Comparison of ENCODE assay signal across 20 cellular contexts in the genomic region with DNA sequence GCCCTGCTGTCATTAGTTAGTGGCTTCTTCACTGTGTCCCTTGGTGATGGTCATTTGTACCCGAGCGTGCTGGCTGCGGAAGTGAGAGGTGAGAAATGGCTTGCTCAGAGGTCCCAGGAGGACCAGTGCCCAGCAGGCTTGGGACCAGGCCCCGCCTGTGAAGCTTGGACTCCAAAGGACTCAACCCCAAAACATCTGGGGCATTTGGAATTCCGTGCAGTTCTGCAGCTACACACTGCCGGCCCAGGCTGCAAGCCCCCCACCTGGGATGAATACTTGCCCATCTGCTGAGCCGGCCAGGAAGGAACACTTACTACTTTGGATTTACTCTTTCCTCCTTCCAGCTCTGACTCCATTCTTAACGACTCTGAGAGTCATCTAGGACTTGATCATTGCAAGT. TPM values are rescaled to one million over a fixed set of nuclear protein-coding genes. Genes with fewer than 3 reads are reported as not detected.
A peak's percentile ranks its signal among the peaks of the same experiment; 100 is the strongest.
DNase-seq lines count a peak whose midpoint lies in the region; ATAC-seq, FAIRE-seq and TF ChIP-seq lines count a peak whose summit lies in the region.
"Had no signal": no experiment of that assay in that cellular context is flagged by ENCODE, and none has a peak within 500 bp of the region (broad histone marks: within the 10 kb centered on the region; RNA-seq: fewer than 3 reads in every experiment).

No MANE protein-coding gene starts in this region.

- H3K9me3 ChIP-seq in HepG2 (ENCODE audit: low read length) (no peaks in the 10 kb centered on the region), right lobe of liver (no peaks in the 10 kb centered on the region), neuronal stem cell (replicated peaks in 1 of 2; ENCODE audit: control insufficient read depth in 2 of 2, insufficient read depth in 1 of 2, low read depth in 1 of 2, low read length in 2 of 2) (no peaks in the 10 kb centered on the region)
- H3K9me3 ChIP-seq: HAP-1 had no signal

- no peaks in the 10 kb centered on the region for H3K9me3 Mint-ChIP-seq in mesothelial cell of epicardium
- H3K9me3 Mint-ChIP-seq: CD4-positive, alpha-beta memory T cell; GM23338; HFFc6 had no signal

- CTCF ChIA-PET in HepG2 (lab: Yijun Ruan, JAX; ENCODE audit: low intra/inter-chr PET ratio, low total read pairs): no interaction called here

- H3K27me3 ChIP-seq in HepG2 (ENCODE audit: control insufficient read depth in 1 of 2, insufficient read depth in 2 of 2, low read length in 2 of 2) (peaks cover 3 to 42% of the 10 kb centered on the region in 2 experiments; a peak in 3 of 5 replicates), right lobe of liver (no peaks in the 10 kb centered on the region), neuronal stem cell (ENCODE audit: control insufficient read depth in 3 of 3, insufficient read depth in 3 of 3, low read depth in 1 of 3, low read length in 3 of 3) (no peaks in the 10 kb centered on the region)

- H3K9ac ChIP-seq in HepG2 (ENCODE audit: insufficient read depth, low read depth, low read length) (no peak overlapping the region), neuronal stem cell (ENCODE audit: low read depth, low read length, poor library complexity) (peak overlapping the region; percentile 68)

- H2BK12ac ChIP-seq in neuronal stem cell (ENCODE audit: low read length): no peak overlapping the region

- H3K14ac ChIP-seq in neuronal stem cell (ENCODE audit: low read length): no peak overlapping the region

- H4K20me1 ChIP-seq in HepG2 (ENCODE audit: insufficient read depth, low read length): no peaks in the 10 kb centered on the region

- TF ChIP-seq CTCF in HepG2 (CRISPR knock-in tag; IDR thresholded peaks at IDR 0.05): no peak
- no peak for TF ChIP-seq CTCF in right lobe of liver (IDR thresholded peaks at IDR 0.05)
- no peak for TF ChIP-seq CTCF in mesothelial cell of epicardium (IDR thresholded peaks at IDR 0.05; ENCODE audit: unreplicated experiment)

- DNase-seq in HepG2 (ENCODE audit: low spot score) (no peak), right lobe of liver (no peak), left lobe of liver (ENCODE audit: low spot score) (peak; percentile 40), neuronal stem cell (ENCODE audit: low spot score) (no peak), mesothelial cell of epicardium (ENCODE audit: low spot score in 2 of 2, unreplicated experiment in 2 of 2) (no peak)
- DNase-seq: C1 segment of cervical spinal cord; Calu3; CD4-positive, alpha-beta memory T cell; COR-L47; DMS53; DMS79 treated with DMSO at 0.1 percent for 48 hours; GF-D8; HFFc6 had no signal

- H3K27me3 Mint-ChIP-seq in mesothelial cell of epicardium (ENCODE audit: low read depth): no peaks in the 10 kb centered on the region

- no peak overlapping the region for H3K27ac Mint-ChIP-seq in mesothelial cell of epicardium
- H3K27ac Mint-ChIP-seq: GM23338, HFFc6 had no signal

- H3K79me2 ChIP-seq in HepG2 (ENCODE audit: insufficient read depth, low read length): no peaks in the 10 kb centered on the region

- H2AFZ ChIP-seq in HepG2 (ENCODE audit: low read length): no peak overlapping the region
- no peak overlapping the region for H2AFZ ChIP-seq in neuronal stem cell (ENCODE audit: low read length)
- H2AFZ ChIP-seq: GM23338 had no signal

- BruUV-seq in HepG2 (replicated peaks; lab: Mats Ljungman, UMichigan): no TSS peak

- H3K36me3 Mint-ChIP-seq in mesothelial cell of epicardium: peaks cover 5% of the 10 kb centered on the region
- H3K36me3 Mint-ChIP-seq: CD4-positive, alpha-beta memory T cell had no signal

- H2BK5ac ChIP-seq in neuronal stem cell (ENCODE audit: low read length): no peak overlapping the region

- WGBS in HepG2 (ENCODE audit: low lambda C conversion rate): 47% methylated on average over 5 of the region's 8 CpGs
- 89% methylated on average over 7 of the region's 8 CpGs for WGBS in right lobe of liver (ENCODE audit: insufficient coverage, low coverage, low lambda C conversion rate, missing lambda C conversion rate)
- WGBS in neuronal stem cell (ENCODE audit: extremely low coverage in 2 of 2, insufficient read length in 2 of 2, insufficient replicate concordance in 1 of 2), 2 donors: no CpG with 5 or more reads among the region's 8 CpGs

- intact Hi-C loops in HepG2 (cut with micrococcal nuclease; ENCODE audit: unreplicated experiment): no loop called here
- intact Hi-C loops in right lobe of liver (cut with DNase I): no loop called here

- no peak overlapping the region for H2BK120ac ChIP-seq in neuronal stem cell (ENCODE audit: low read depth, low read length)

- no peak overlapping the region for H3K23ac ChIP-seq in neuronal stem cell (ENCODE audit: low read depth, low read length, poor library complexity)

- peaks cover 16% of the 10 kb centered on the region for H3K4me1 Mint-ChIP-seq in mesothelial cell of epicardium

- TF ChIP-seq EP300 in HepG2 (IDR thresholded peaks at IDR 0.05; ENCODE audit: low read depth in 2 of 2, low read length in 2 of 2): no peak
- TF ChIP-seq EP300 in HepG2 (CRISPR knock-in tag; IDR thresholded peaks at IDR 0.05; ENCODE audit: borderline replicate concordance): no peak

- H3K4me2 ChIP-seq in HepG2 (ENCODE audit: low read depth, low read length) (peak overlapping the region; percentile 46; the same call in 1 of the 2 replicates), neuronal stem cell (ENCODE audit: insufficient read depth, low read length, poor library complexity, severe bottlenecking) (no peak overlapping the region)
- H3K4me2 ChIP-seq: GM23338 had no signal

- H3K4me1 ChIP-seq in HepG2 (ENCODE audit: insufficient read depth, low read length): peaks cover 45% of the 10 kb centered on the region
- H3K4me1 ChIP-seq in right lobe of liver: peaks cover 0 to 15% (median 10%) of the 10 kb centered on the region in 4 donors
- H3K4me1 ChIP-seq in neuronal stem cell (ENCODE audit: control insufficient read depth in 2 of 2, insufficient read depth in 1 of 2, low read depth in 1 of 2, low read length in 2 of 2): no peaks in the 10 kb centered on the region

- H3K4me3 Mint-ChIP-seq in mesothelial cell of epicardium: no peak overlapping the region
- H3K4me3 Mint-ChIP-seq: CD4-positive, alpha-beta memory T cell; GM23338; HFFc6 had no signal

- TF ChIP-seq RAD21 in HepG2 (CRISPR knock-in tag; IDR thresholded peaks at IDR 0.05): no peak

- no peak overlapping the region for H3K4ac ChIP-seq in neuronal stem cell (ENCODE audit: low read length)

- in situ Hi-C loops in HepG2 (cut with HindIII; ENCODE audit: extremely low pct_ligation_motif_present, low pct_unique_long_range_greater_than_20kb): no loop called here

- no peak overlapping the region for H4K8ac ChIP-seq in neuronal stem cell (ENCODE audit: low read depth, low read length)

- no peak overlapping the region for H3K18ac ChIP-seq in neuronal stem cell (ENCODE audit: low read length)

- no peak for FAIRE-seq in HepG2 (lab: Jason Lieb, UNC)
- FAIRE-seq: GM12891, GM18507, H54 had no signal

- ATAC-seq in HepG2: no peak
- ATAC-seq in right lobe of liver: no peak
- ATAC-seq in left lobe of liver: no peak
- no peak for ATAC-seq in activated CD4-positive, CD25-positive, alpha-beta regulatory T cell treated with anti-CD3 and anti-CD28 coated beads, Interleukin-2, amount 50 U/mL, for 24 hours
- ATAC-seq: GM23338 had no signal

- no peak overlapping the region for H3K27ac ChIP-seq in HepG2 (ENCODE audit: extremely low read length, insufficient read depth, low read length)
- H3K27ac ChIP-seq in right lobe of liver: no peak overlapping the region
- H3K27ac ChIP-seq in neuronal stem cell (replicated peaks; ENCODE audit: low read length): no peak overlapping the region

- H2BK15ac ChIP-seq in neuronal stem cell (ENCODE audit: low read length): no peak overlapping the region

- no peaks in the 10 kb centered on the region for H3K79me1 ChIP-seq in neuronal stem cell (ENCODE audit: low read depth, low read length)

- TF ChIP-seq POLR2A in HepG2 (IDR thresholded peaks at IDR 0.05; ENCODE audit: insufficient read depth in 1 of 2, low read depth in 2 of 2, low read length in 2 of 2) (no peak), right lobe of liver (IDR thresholded peaks at IDR 0.05) (no peak)

- peak overlapping the region; percentile 30 for H2AK5ac ChIP-seq in neuronal stem cell (ENCODE audit: low read depth, low read length)

- H4K91ac ChIP-seq in neuronal stem cell (ENCODE audit: low read depth, low read length, poor library complexity): no peak overlapping the region

- POLR2A ChIA-PET in HepG2 (lab: Yijun Ruan, JAX): interaction anchor here (0.5 kb wide), 1 partner anchor 125 kb away, joined by 3 read pairs; no protein-coding TSS in a partner anchor

- H3K4me3 ChIP-seq in HepG2 (replicated peaks in 1 of 3; ENCODE audit: insufficient read depth in 1 of 3, low read depth in 2 of 3, low read length in 3 of 3) (no peak overlapping the region), right lobe of liver (no peak overlapping the region), neuronal stem cell (ENCODE audit: low read length in 2 of 2) (no peak overlapping the region)
- H3K4me3 ChIP-seq: GM23338, HAP-1 had no signal

- H3K36me3 ChIP-seq in HepG2 (replicated peaks in 1 of 2; ENCODE audit: control insufficient read depth in 1 of 2, insufficient read depth in 2 of 2, low read length in 2 of 2) (no peaks in the 10 kb centered on the region), right lobe of liver (peaks cover 0 to 47% (median 23%) of the 10 kb centered on the region in 4 donors), neuronal stem cell (replicated peaks in 1 of 2; ENCODE audit: control insufficient read depth in 2 of 2, insufficient read depth in 2 of 2, low read length in 2 of 2) (no peaks in the 10 kb centered on the region)

RNA-seq across cellular contexts. Expression of a gene that starts 18.0 kb away (rescaled TPM):
- total RNA-seq in HepG2 (2016; rRNA removed; fragmentation: Illumina TruSeq; extraction: Trizol): not detected in 2 replicates
- not detected in 2 replicates for total RNA-seq in HepG2 (2016; cell fraction: cytosol; rRNA removed; fragmentation: Illumina TruSeq; extraction: Trizol; ENCODE audit: low read depth)
- total RNA-seq in HepG2 (2016; cell fraction: insoluble cytoplasmic fraction; rRNA removed; fragmentation: Illumina TruSeq; extraction: Trizol): 0.13 TPM in 1 of 2 replicates, not detected in the other
- not detected in 2 replicates for total RNA-seq in HepG2 (2016; cell fraction: membrane; rRNA removed; fragmentation: Illumina TruSeq; extraction: Trizol)
- total RNA-seq in HepG2 (2016; cell fraction: nucleus; rRNA removed; fragmentation: Illumina TruSeq; extraction: Trizol): not detected in 2 replicates
- not detected in 2 replicates for polyA plus RNA-seq in HepG2 (2011; rRNA removed)
- polyA plus RNA-seq in HepG2 (2011; cell fraction: cytosol; rRNA removed): not detected in 2 replicates
- polyA plus RNA-seq in HepG2 (2011; cell fraction: nucleus; rRNA removed): not detected in 2 replicates
- polyA plus RNA-seq in HepG2 (2012): not detected in 2 replicates
- polyA plus RNA-seq in HepG2 (2016; cell fraction: cytosol; fragmentation: Illumina TruSeq; extraction: Trizol; ENCODE audit: low read depth): not detected in 2 replicates
- not detected in 2 replicates for polyA plus RNA-seq in HepG2 (2016; cell fraction: insoluble cytoplasmic fraction; fragmentation: Illumina TruSeq; extraction: Trizol; ENCODE audit: low read depth)
- not detected in 2 replicates for polyA plus RNA-seq in HepG2 (2016; cell fraction: membrane; fragmentation: Illumina TruSeq; extraction: Trizol; ENCODE audit: low read depth)
- not detected in 2 replicates for polyA plus RNA-seq in HepG2 (2016; cell fraction: nucleus; fragmentation: Illumina TruSeq; extraction: Trizol; ENCODE audit: insufficient read depth, low read depth)
- polyA minus RNA-seq in HepG2 (2011; rRNA and poly(A)+ RNA removed; ENCODE audit: low replicate concordance): 2.3 TPM in 1 of 2 replicates, not detected in the other
- not detected in 2 replicates for polyA minus RNA-seq in HepG2 (2011; cell fraction: cytosol; rRNA and poly(A)+ RNA removed)
- polyA minus RNA-seq in HepG2 (2011; cell fraction: nucleus; rRNA and poly(A)+ RNA removed): not detected in 2 replicates
- total RNA-seq in right lobe of liver: 100 to 1,000 TPM in 5 of 6 experiments, 10 to 100 TPM in 1; 85.0 to 304 (median 130) TPM
- total RNA-seq in left lobe of liver: 137 TPM
- polyA plus RNA-seq in neuronal stem cell (2013, experiment 1 of 2): 9.9 TPM
- 10.0 TPM for polyA plus RNA-seq in neuronal stem cell (2013, experiment 2 of 2)
- 5.1 to 8.6 TPM (median 5.7 TPM) in 3 replicates for total RNA-seq in mesothelial cell of epicardium
- total RNA-seq: A172 had no signal
